Comparison of ENCODE assay signal across 1 cellular context in the genomic region with DNA sequence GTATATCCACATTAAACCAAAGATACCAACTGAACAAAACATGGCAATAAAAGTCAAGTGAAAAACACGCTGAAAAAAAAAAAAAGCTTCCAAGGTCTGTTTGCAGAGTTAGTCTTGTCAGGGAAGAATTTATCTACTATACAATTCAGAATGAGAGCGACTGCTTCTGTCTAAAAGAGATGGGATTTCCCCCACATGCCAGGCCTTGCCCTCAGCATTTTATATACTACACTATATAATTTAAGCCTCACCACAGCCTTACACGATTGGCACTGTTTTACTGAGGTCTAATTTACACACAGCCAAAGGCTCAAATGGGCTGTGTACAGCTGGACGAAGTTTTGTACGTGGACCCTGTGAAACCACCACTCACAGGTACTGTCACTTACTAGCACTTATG.
TF ChIP-seq lines count a peak whose summit lies in the region.

No MANE protein-coding gene starts in this region.

TF ChIP-seq in H1, 55 proteins besides CTCF, POLR2A, EP300 and RAD21 (continued from another document):
- no peak for TF ChIP-seq GABPA (IDR thresholded peaks at IDR 0.05; ENCODE audit: borderline replicate concordance, insufficient read depth, low read length)
